In the genomic region with DNA sequence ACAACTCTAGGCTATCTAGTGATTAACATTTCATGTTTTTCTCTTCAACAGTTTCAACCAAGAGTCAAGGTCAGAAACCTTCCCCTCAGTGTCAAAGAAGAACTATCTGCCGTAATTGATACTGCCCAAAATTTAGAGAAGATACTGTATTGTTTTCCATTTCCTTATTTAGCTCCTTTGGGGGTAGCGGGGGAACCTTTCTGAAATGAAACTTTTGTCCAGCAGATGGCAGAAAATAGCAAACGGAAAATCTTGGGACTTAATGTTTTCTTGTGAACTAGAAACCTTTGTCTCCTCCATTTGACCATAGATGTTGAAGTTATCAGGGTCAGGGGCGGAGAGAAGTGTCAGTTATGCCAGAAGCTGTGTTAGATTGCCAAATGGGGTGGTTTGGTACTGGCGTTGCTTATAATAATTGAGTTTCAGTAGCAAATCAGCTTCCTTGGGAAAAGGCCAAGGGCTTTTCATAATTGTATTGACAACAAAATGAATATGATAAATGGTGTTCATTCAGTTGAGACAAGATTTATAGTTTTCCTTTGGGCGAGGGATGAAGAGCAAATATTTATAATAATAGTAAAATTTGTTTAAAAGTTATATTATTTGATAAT, we compare ENCODE assay signal across 8 cellular contexts.
DNase-seq lines count a peak whose midpoint lies in the region; ATAC-seq, FAIRE-seq and TF ChIP-seq lines count a peak whose summit lies in the region.

No MANE protein-coding gene starts in this region.

- no peaks in the 10 kb centered on the region for H3K9me3 ChIP-seq in kidney (ENCODE audit: control insufficient read depth in 1 of 2, low read length in 2 of 2)

- H3K4me3 ChIP-seq in kidney (ENCODE audit: low read length in 2 of 2), result no peak overlapping the region

- peak; percentile 32 for FAIRE-seq in kidney (lab: Jason Lieb, UNC)

- H3K36me3 ChIP-seq in kidney (ENCODE audit: control insufficient read depth in 1 of 2, insufficient read depth in 2 of 2, low read length in 2 of 2), result no peaks in the 10 kb centered on the region

- intact Hi-C loops in kidney (cut with DNase I), result no loop called here

- peak; percentile 51 for TF ChIP-seq CTCF in GM12873 (IDR thresholded peaks at IDR 0.05; ENCODE audit: insufficient read depth, low read depth, low read length, missing control alignments)
- peak; percentile 36 for TF ChIP-seq CTCF in kidney (IDR thresholded peaks at IDR 0.05; ENCODE audit: borderline replicate concordance, extremely low read depth, insufficient read depth)

- H3K4me1 ChIP-seq in kidney (ENCODE audit: control insufficient read depth in 1 of 2, insufficient read depth in 1 of 2, low read depth in 1 of 2, low read length in 2 of 2), result no peaks in the 10 kb centered on the region

- peak; percentile 7 for DNase-seq in Ammon's horn (ENCODE audit: low spot score)
- DNase-seq in NCI-H446 treated with DMSO at 0.1 percent for 48 hours (lab: John Stamatoyannopoulos, UW), result peak; percentile 30
- DNase-seq in amniotic stem cell (lab: John Stamatoyannopoulos, UW), result peak; percentile 18
- no peak for DNase-seq in kidney
- DNase-seq in activated effector memory CD4-positive, alpha-beta T cell treated with Interleukin-2 at 50 U/mL for 16 hours, result no peak

- no peak overlapping the region for H3K27ac ChIP-seq in kidney (ENCODE audit: low read depth in 2 of 2, low read length in 2 of 2)

- no peak overlapping the region for H3K9ac ChIP-seq in kidney (ENCODE audit: low read length in 2 of 2)

- ATAC-seq in HG02798 (IDR thresholded peaks at IDR 0.05; ENCODE audit: poor library complexity, unreplicated experiment), result no peak
- ATAC-seq in GM18870 (IDR thresholded peaks at IDR 0.05; ENCODE audit: unreplicated experiment), result no peak

Comparison
In these comparisons a context has a peak if more than half of its experiments do, and no peak if none do; other contexts are left out.
1. DNase-seq: peak in Ammon's horn (single experiment), NCI-H446 treated with DMSO at 0.1 percent for 48 hours (single experiment) and amniotic stem cell (single experiment); none in kidney (single experiment) and activated effector memory CD4-positive, alpha-beta T cell treated with Interleukin-2 at 50 U/mL for 16 hours (single experiment).